Comparison of ENCODE assay signal across 8 cellular contexts in the genomic region with DNA sequence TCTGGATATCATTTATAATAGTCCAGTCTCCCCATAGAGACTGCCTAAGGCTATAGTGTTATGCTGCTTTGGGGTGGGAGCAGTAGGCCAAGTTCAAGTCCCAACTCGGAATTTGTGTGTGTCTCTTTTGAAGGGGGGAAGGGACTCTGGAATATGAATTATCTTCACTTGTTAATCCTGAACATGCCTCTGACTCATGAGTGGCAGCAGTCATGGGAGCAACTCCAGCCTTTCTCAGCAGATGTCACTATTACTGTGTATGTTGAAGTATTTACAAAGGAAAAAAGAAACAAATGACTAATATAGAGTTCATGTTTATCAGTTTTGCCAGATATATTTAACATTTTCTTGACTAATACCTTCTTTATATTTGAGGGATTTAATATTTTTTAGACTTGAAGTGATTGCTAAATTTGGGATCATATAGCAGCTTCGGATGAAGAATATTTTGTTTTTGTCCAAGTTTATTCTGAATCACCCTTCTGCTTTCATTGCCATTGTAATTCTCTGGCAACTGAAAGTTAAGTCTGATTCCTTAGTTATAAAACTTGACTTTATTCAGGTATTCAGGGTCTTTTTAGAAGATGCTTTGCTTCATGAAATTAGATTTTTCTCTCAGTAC. TPM values are rescaled to one million over a fixed set of nuclear protein-coding genes. Genes with fewer than 3 reads are reported as not detected.
DNase-seq lines count a peak whose midpoint lies in the region; ATAC-seq lines count a peak whose summit lies in the region.

No MANE protein-coding gene starts in this region.

- ATAC-seq in GM21723 (IDR thresholded peaks at IDR 0.05; ENCODE audit: unreplicated experiment) (no peak), GM21423 (IDR thresholded peaks at IDR 0.05; ENCODE audit: unreplicated experiment) (no peak)

- DNase-seq in NCI-H2107 treated with DMSO at 0.1 percent for 48 hours (lab: John Stamatoyannopoulos, UW; ENCODE audit: unreplicated experiment) (peak; percentile 2), NCI-H2107 (lab: John Stamatoyannopoulos, UW) (no peak), NCI-H69 (lab: John Stamatoyannopoulos, UW) (peak; percentile 36), dedifferentiated amniotic fluid mesenchymal stem cell (ENCODE audit: extremely low spot score) (peak; percentile 87), myocyte (ENCODE audit: low read depth) (peak; percentile 79), NCI-H774 (lab: John Stamatoyannopoulos, UW) (no peak)

RNA-seq across cellular contexts. Expression of a gene that starts 23.4 kb away (rescaled TPM):
- not detected in 2 replicates for total RNA-seq in myocyte
- polyA plus RNA-seq in myocyte (2012), result not detected

Comparison
In these comparisons a context has a peak if more than half of its experiments do, and no peak if none do; other contexts are left out.
1. DNase-seq: peak in NCI-H2107 treated with DMSO at 0.1 percent for 48 hours (single experiment), NCI-H69 (single experiment), dedifferentiated amniotic fluid mesenchymal stem cell (single experiment) and myocyte (single experiment); none in NCI-H2107 (single experiment) and NCI-H774 (single experiment).